18 cellular contexts compared by ENCODE assay signal in genomic region chr11:26045082-26045481, GRCh38.
"Had no signal": no experiment of that assay in that cellular context is flagged by ENCODE, and none has a peak within 500 bp of the region (broad histone marks: within the 10 kb centered on the region; RNA-seq: fewer than 3 reads in every experiment).

No MANE protein-coding gene starts in this region.

- DNase-seq: activated B cell treated with CpG ODN at 0.5 μM for 24 hours; activated CD4-positive, alpha-beta memory T cell treated with anti-CD3 and anti-CD28 coated beads for 36 hours; activated CD4-positive, alpha-beta T cell treated with anti-CD3 and anti-CD28 coated beads for 4 hours; activated naive CD4-positive, alpha-beta T cell; activated naive CD8-positive, alpha-beta T cell treated with anti-CD3 and anti-CD28 coated beads, Interleukin-2, amount 10 ng/mL, durations not matched to agents 7 days and 5 days; activated T-cell treated with anti-CD3 and anti-CD28 coated beads for 4 hours; anterior cingulate cortex; left cardiac atrium; lower lobe of right lung; natural killer cell; pancreas; spleen; stimulated activated CD8-positive, alpha-beta memory T cell treated with anti-CD3 and anti-CD28 coated beads, Interleukin-4, amount 100 ng/mL, for 48 hours; stimulated activated naive CD4-positive, alpha-beta T cell; thyroid gland had no signal

- H3K27me3 Mint-ChIP-seq: activated B cell treated with CpG ODN at 0.5 μM for 24 hours; activated CD4-positive, alpha-beta memory T cell treated with anti-CD3 and anti-CD28 coated beads for 36 hours; activated naive CD8-positive, alpha-beta T cell treated with anti-CD3 and anti-CD28 coated beads, Interleukin-2, amount 10 ng/mL, durations not matched to agents 7 days and 5 days; brain had no signal

- ATAC-seq: lower lobe of right lung, natural killer cell, pancreas had no signal

- H3K9me3 Mint-ChIP-seq: activated B cell treated with CpG ODN at 0.5 μM for 24 hours; activated naive CD8-positive, alpha-beta T cell treated with anti-CD3 and anti-CD28 coated beads, Interleukin-2, amount 10 ng/mL, durations not matched to agents 7 days and 5 days; brain had no signal

- H3K36me3 Mint-ChIP-seq: activated CD4-positive, alpha-beta memory T cell treated with anti-CD3 and anti-CD28 coated beads for 36 hours; activated naive CD8-positive, alpha-beta T cell treated with anti-CD3 and anti-CD28 coated beads, Interleukin-2, amount 10 ng/mL, durations not matched to agents 7 days and 5 days; brain; natural killer cell had no signal

- H3K27ac Mint-ChIP-seq: activated B cell treated with CpG ODN at 0.5 μM for 24 hours; activated CD4-positive, alpha-beta memory T cell treated with anti-CD3 and anti-CD28 coated beads for 36 hours; activated naive CD8-positive, alpha-beta T cell treated with anti-CD3 and anti-CD28 coated beads, Interleukin-2, amount 10 ng/mL, durations not matched to agents 7 days and 5 days; brain; natural killer cell had no signal

- H3K27ac ChIP-seq: coronary artery, lower lobe of right lung, neutrophil, pancreas, spleen, thyroid gland had no signal

- H3K9me3 ChIP-seq: lower lobe of right lung, neutrophil, pancreas, spleen, thyroid gland had no signal

- H3K27me3 ChIP-seq: neutrophil, pancreas, spleen, thyroid gland had no signal

- H3K36me3 ChIP-seq: lower lobe of right lung, neutrophil, pancreas, spleen, thyroid gland had no signal

- H3K4me3 ChIP-seq: coronary artery, lower lobe of right lung, pancreas, spleen, thyroid gland had no signal

- H3K4me1 ChIP-seq: lower lobe of right lung, pancreas, spleen, thyroid gland had no signal

- H3K4me1 Mint-ChIP-seq: activated naive CD8-positive, alpha-beta T cell treated with anti-CD3 and anti-CD28 coated beads, Interleukin-2, amount 10 ng/mL, durations not matched to agents 7 days and 5 days; natural killer cell had no signal

- H3K4me3 Mint-ChIP-seq: activated B cell treated with CpG ODN at 0.5 μM for 24 hours; activated CD4-positive, alpha-beta memory T cell treated with anti-CD3 and anti-CD28 coated beads for 36 hours; activated naive CD8-positive, alpha-beta T cell treated with anti-CD3 and anti-CD28 coated beads, Interleukin-2, amount 10 ng/mL, durations not matched to agents 7 days and 5 days; brain; natural killer cell had no signal
